ENCODE assay signal across 9 cellular contexts in genomic region chr1:6171546-6172124, GRCh38. TPM values are rescaled to one million over a fixed set of nuclear protein-coding genes. Genes with fewer than 3 reads are reported as not detected.
DNase-seq lines count a peak whose midpoint lies in the region; ATAC-seq and TF ChIP-seq lines count a peak whose summit lies in the region.
"Had no signal": no experiment of that assay in that cellular context is flagged by ENCODE, and none has a peak within 500 bp of the region (broad histone marks: within the 10 kb centered on the region; RNA-seq: fewer than 3 reads in every experiment).

No MANE protein-coding gene starts in this region.

- CTCF ChIA-PET in GM10248 (lab: Yijun Ruan, JAX), result no interaction called here
- CTCF ChIA-PET in activated CD4-positive, alpha-beta memory T cell treated with anti-CD3 and anti-CD28 coated beads for 36 hours (lab: Charles Lee), result interaction anchor here (0.7 to 1.3 kb wide), 2 partner anchors 14 to 63 kb away, joined by 3 read pairs; no protein-coding TSS in a partner anchor
- CTCF ChIA-PET in T-cell (lab: Charles Lee), result no interaction called here

- POLR2A ChIA-PET in GM10248 (lab: Yijun Ruan, JAX) (no interaction called here), T-cell (lab: Charles Lee) (no interaction called here)
- POLR2A ChIA-PET in activated CD4-positive, alpha-beta memory T cell treated with anti-CD3 and anti-CD28 coated beads for 36 hours (lab: Charles Lee), result no interaction called here

- no peaks in the 10 kb centered on the region for H3K36me3 Mint-ChIP-seq in neural crest cell (ENCODE audit: low read depth)
- no peaks in the 10 kb centered on the region for H3K36me3 Mint-ChIP-seq in activated CD4-positive, alpha-beta memory T cell treated with anti-CD3 and anti-CD28 coated beads for 36 hours
- H3K36me3 Mint-ChIP-seq in T-cell, result no peaks in the 10 kb centered on the region

- H3K27me3 Mint-ChIP-seq in neural crest cell (ENCODE audit: low read depth) (peaks cover 12% of the 10 kb centered on the region), T-cell (peaks cover 3 to 26% of the 10 kb centered on the region in 2 donors)
- H3K27me3 Mint-ChIP-seq in activated CD4-positive, alpha-beta memory T cell treated with anti-CD3 and anti-CD28 coated beads for 36 hours, result peaks cover 14% of the 10 kb centered on the region

- H3K27ac Mint-ChIP-seq in neural crest cell (ENCODE audit: unreplicated experiment) (peak overlapping the region; percentile 90), T-cell (no peak overlapping the region)
- H3K27ac Mint-ChIP-seq in activated CD4-positive, alpha-beta memory T cell treated with anti-CD3 and anti-CD28 coated beads for 36 hours, result no peak overlapping the region
- H3K27ac Mint-ChIP-seq: activated T-cell treated with anti-CD3 and anti-CD28 coated beads, Interleukin-2, amount 50 U/mL, for 72 hours had no signal

- in situ Hi-C loops in G401 (cut with HindIII; ENCODE audit: low sequenced_read_pairs), result no loop called here

- intact Hi-C loops in activated CD4-positive, alpha-beta memory T cell treated with anti-CD3 and anti-CD28 coated beads for 36 hours (cut with micrococcal nuclease), result no loop called here

- H3K4me3 Mint-ChIP-seq in neural crest cell (no peak overlapping the region), T-cell (no peak overlapping the region)
- no peak overlapping the region for H3K4me3 Mint-ChIP-seq in activated CD4-positive, alpha-beta memory T cell treated with anti-CD3 and anti-CD28 coated beads for 36 hours
- H3K4me3 Mint-ChIP-seq: activated T-cell treated with anti-CD3 and anti-CD28 coated beads, Interleukin-2, amount 50 U/mL, for 72 hours had no signal

- ATAC-seq in T-cell (replicated peaks in 1 of 4), result no peak

- H3K4me3 ChIP-seq in cardiac fibroblast (replicated peaks in 1 of 2; ENCODE audit: low read depth in 2 of 2, low read length in 2 of 2), result no peak overlapping the region

- no peaks in the 10 kb centered on the region for H3K9me3 Mint-ChIP-seq in neural crest cell
- H3K9me3 Mint-ChIP-seq in activated CD4-positive, alpha-beta memory T cell treated with anti-CD3 and anti-CD28 coated beads for 36 hours, result no peaks in the 10 kb centered on the region
- H3K9me3 Mint-ChIP-seq in T-cell, result no peaks in the 10 kb centered on the region
- H3K9me3 Mint-ChIP-seq: activated T-cell treated with anti-CD3 and anti-CD28 coated beads, Interleukin-2, amount 50 U/mL, for 72 hours had no signal

- no peak for DNase-seq in GM10248 (ENCODE audit: extremely low spot score)
- peak; percentile 59 for DNase-seq in NCI-H1092 (lab: John Stamatoyannopoulos, UW)
- DNase-seq in cardiac fibroblast (ENCODE audit: low read depth in 2 of 2), result peak in 1 of 2 donors; percentile 28
- DNase-seq in neural crest cell (ENCODE audit: low read depth, low spot score), result peak; percentile 31
- no peak for DNase-seq in G401 (ENCODE audit: low spot score)
- no peak for DNase-seq in activated CD4-positive, alpha-beta memory T cell treated with anti-CD3 and anti-CD28 coated beads for 36 hours
- DNase-seq in T-cell, result no peak
- DNase-seq: activated T-cell treated with anti-CD3 and anti-CD28 coated beads, Interleukin-2, amount 50 U/mL, for 72 hours; nucleus accumbens had no signal

- H3K4me1 Mint-ChIP-seq in neural crest cell, result no peaks in the 10 kb centered on the region
- H3K4me1 Mint-ChIP-seq in activated CD4-positive, alpha-beta memory T cell treated with anti-CD3 and anti-CD28 coated beads for 36 hours (ENCODE audit: low read depth), result no peaks in the 10 kb centered on the region
- no peaks in the 10 kb centered on the region for H3K4me1 Mint-ChIP-seq in T-cell

- TF ChIP-seq CTCF in GM10248 (IDR thresholded peaks at IDR 0.05; ENCODE audit: control extremely low read depth, extremely low read depth, low read depth, missing control alignments) (peak; percentile 39), cardiac fibroblast (IDR thresholded peaks at IDR 0.05; ENCODE audit: low read depth, low read length) (peak; percentile 39), neural crest cell (conservative IDR thresholded peaks at IDR 0.05) (peak; percentile 26)

RNA-seq across cellular contexts. Expression of gene CHD5, which starts 8.5 kb away (rescaled TPM):
- 0.16 and 0.98 TPM in 2 replicates for total RNA-seq in neural crest cell
- 12.0 and 13.5 TPM in 2 replicates for total RNA-seq in G401 (2014; rRNA removed; shearing (Covaris generic))
- total RNA-seq in activated CD4-positive, alpha-beta memory T cell treated with anti-CD3 and anti-CD28 coated beads for 36 hours, result under 1 TPM; 0.38 to 0.51 TPM
- under 1 TPM; 0.05 to 0.23 (median 0.16) TPM for total RNA-seq in T-cell

RNA-seq across cellular contexts. Expression of gene RPL22, which starts 27.8 kb away (rescaled TPM):
- total RNA-seq in neural crest cell (479 and 516 TPM in 2 replicates), T-cell (100 to 1,000 TPM; 448 to 621 (median 462) TPM)
- total RNA-seq in G401 (2014; rRNA removed; shearing (Covaris generic)), result 286 and 296 TPM in 2 replicates
- total RNA-seq in activated CD4-positive, alpha-beta memory T cell treated with anti-CD3 and anti-CD28 coated beads for 36 hours, result 100 to 1,000 TPM; 395 to 433 TPM

RNA-seq across cellular contexts. Expression of gene RNF207, which starts 34.3 kb away (rescaled TPM):
- total RNA-seq in neural crest cell (3.8 and 4.9 TPM in 2 replicates), T-cell (1 to 10 TPM; 4.7 to 9.7 (median 6.9) TPM)
- 0.44 and 5.1 TPM in 2 replicates for total RNA-seq in G401 (2014; rRNA removed; shearing (Covaris generic))
- 10 to 100 TPM; 14.7 to 18.4 TPM for total RNA-seq in activated CD4-positive, alpha-beta memory T cell treated with anti-CD3 and anti-CD28 coated beads for 36 hours

Comparison
In these comparisons a context has a peak if more than half of its experiments do, and no peak if none do; other contexts are left out.
1. DNase-seq: peak in NCI-H1092 (single experiment) and neural crest cell (single experiment); none in GM10248 (single experiment), G401 (single experiment), activated CD4-positive, alpha-beta memory T cell treated with anti-CD3 and anti-CD28 coated beads for 36 hours (single experiment) and T-cell (0 of 34).
2. Peak in every context shown above with its lines, with median percentiles within 50 percentile points of each other: CTCF ChIP-seq.